ENCODE assay signal across 9 cellular contexts in genomic region chr1:182029002-182029378, GRCh38. TPM values are rescaled to one million over a fixed set of nuclear protein-coding genes. Genes with fewer than 3 reads are reported as not detected.
DNase-seq lines count a peak whose midpoint lies in the region; ATAC-seq and TF ChIP-seq lines count a peak whose summit lies in the region.
"Had no signal": no experiment of that assay in that cellular context is flagged by ENCODE, and none has a peak within 500 bp of the region (broad histone marks: within the 10 kb centered on the region; RNA-seq: fewer than 3 reads in every experiment).

No MANE protein-coding gene starts in this region.

- H3K36me3 ChIP-seq in H7 (replicated peaks; ENCODE audit: control insufficient read depth, insufficient read depth, low read length) = no peaks in the 10 kb centered on the region
- no peaks in the 10 kb centered on the region for H3K36me3 ChIP-seq in WERI-Rb-1

- H3K4me3 ChIP-seq in H7 (ENCODE audit: insufficient read depth, low read depth, low read length) (peak overlapping the region; percentile 52), WERI-Rb-1 (ENCODE audit: low read depth, low read length) (peak overlapping the region; percentile 13; the same call in 1 of the 2 replicates), skin epidermis (peak overlapping the region; percentile 50 to 75 (median 62))

- TF ChIP-seq CTCF in WERI-Rb-1 (IDR thresholded peaks at IDR 0.05; ENCODE audit: low read depth, low read length) = no peak

- ATAC-seq in GM21447 (IDR thresholded peaks at IDR 0.05; ENCODE audit: unreplicated experiment) (no peak), GM19351 (IDR thresholded peaks at IDR 0.05; ENCODE audit: unreplicated experiment) (no peak)

- H3K27me3 ChIP-seq in H7 (ENCODE audit: control insufficient read depth, insufficient read depth, low read length) (no peaks in the 10 kb centered on the region), WERI-Rb-1 (ENCODE audit: insufficient read depth, low read depth, severe bottlenecking) (no peaks in the 10 kb centered on the region)

- H3K9me3 ChIP-seq in WERI-Rb-1 (ENCODE audit: severe bottlenecking) = no peaks in the 10 kb centered on the region

- DNase-seq in H7 = no peak
- DNase-seq in WERI-Rb-1 = no peak
- peak; percentile 16 for DNase-seq in globus pallidus (ENCODE audit: low spot score)
- no peak for DNase-seq in NCI-H187 treated with DMSO at 0.1 percent for 48 hours (lab: John Stamatoyannopoulos, UW)
- no peak for DNase-seq in COLO829 (ENCODE audit: low spot score)

- H3K27ac ChIP-seq in WERI-Rb-1 (no peak overlapping the region), skin epidermis (peak overlapping the region; percentile 13 to 93 (median 82))

RNA-seq across cellular contexts. Expression of gene ZNF648, which starts 32.5 kb away (rescaled TPM):
- 0.21 and 0.26 TPM in 2 replicates for total RNA-seq in H7 (2014; rRNA removed; shearing (Covaris generic))
- total RNA-seq: activated CD8-positive, alpha-beta memory T cell treated with anti-CD3 and anti-CD28 coated beads for 36 hours had no signal
